21 cellular contexts compared by ENCODE assay signal in the genomic region with DNA sequence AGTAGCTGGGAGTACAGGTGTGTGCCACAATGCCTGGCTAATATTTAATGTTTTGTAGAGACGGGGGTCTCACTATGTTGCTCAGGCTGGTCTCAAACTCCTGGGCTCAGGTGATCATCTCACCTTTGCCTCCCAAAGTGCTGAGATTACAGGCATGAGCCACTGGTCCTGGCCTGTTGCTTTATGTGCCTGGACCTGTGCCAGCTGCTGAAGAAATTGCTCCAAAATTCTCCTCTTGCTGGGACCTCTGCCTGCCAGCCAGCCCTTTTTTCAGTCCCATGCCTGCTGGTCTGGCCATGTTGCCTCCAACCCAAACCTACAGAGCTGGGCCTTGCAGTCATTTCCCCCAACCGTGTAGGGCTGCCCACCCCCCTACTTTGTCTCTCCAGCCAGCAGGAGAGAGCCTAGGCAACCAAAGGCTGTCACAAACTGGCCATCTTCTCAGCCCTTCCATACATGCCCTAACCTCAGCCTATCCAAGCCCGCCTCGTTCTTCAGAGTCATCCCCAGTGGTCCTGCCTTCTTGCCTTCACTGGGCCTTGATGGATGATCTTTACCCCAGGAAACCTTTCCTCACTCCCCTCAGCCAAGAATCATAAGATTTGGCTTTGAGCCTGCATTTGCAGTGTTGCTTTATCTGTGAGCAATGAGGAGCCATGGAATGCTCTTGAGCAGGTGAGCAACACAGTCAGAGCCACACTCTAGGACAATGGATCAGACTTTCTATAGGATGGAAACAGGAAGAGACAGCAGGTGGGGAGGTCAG. TPM values are rescaled to one million over a fixed set of nuclear protein-coding genes. Genes with fewer than 3 reads are reported as not detected.
A peak's percentile ranks its signal among the peaks of the same experiment; 100 is the strongest.
DNase-seq lines count a peak whose midpoint lies in the region; ATAC-seq and TF ChIP-seq lines count a peak whose summit lies in the region.
"Had no signal": no experiment of that assay in that cellular context is flagged by ENCODE, and none has a peak within 500 bp of the region (broad histone marks: within the 10 kb centered on the region; RNA-seq: fewer than 3 reads in every experiment).

No MANE protein-coding gene starts in this region.

- no peaks in the 10 kb centered on the region for H3K4me1 Mint-ChIP-seq in activated naive CD4-positive, alpha-beta T cell treated with anti-CD3 and anti-CD28 coated beads for 36 hours (ENCODE audit: low read depth)
- no peaks in the 10 kb centered on the region for H3K4me1 Mint-ChIP-seq in activated naive CD8-positive, alpha-beta T cell treated with anti-CD3 and anti-CD28 coated beads for 36 hours

- CTCF ChIA-PET in activated naive CD4-positive, alpha-beta T cell treated with anti-CD3 and anti-CD28 coated beads for 36 hours (lab: Charles Lee): interaction anchor here (1.7 kb wide), 1 partner anchor 53 kb away, joined by 5 read pairs; no protein-coding TSS in a partner anchor

- H3K27ac ChIP-seq in adrenal gland (peak overlapping the region in 3 of 5 donors; percentile 82 to 95 (median 88)), coronary artery (peak overlapping the region; percentile 88 to 93), lung (ENCODE audit: low read depth in 1 of 2, low read length in 1 of 2) (peak overlapping the region; percentile 9 to 92), thoracic aorta (peak overlapping the region; percentile 96 to 99)
- H3K27ac ChIP-seq: SJSA1 had no signal

- no peak for TF ChIP-seq POLR2A in adrenal gland (IDR thresholded peaks at IDR 0.05)

- H3K4me1 ChIP-seq in adrenal gland (replicated peaks in 1 of 2) (peaks cover 43 to 61% of the 10 kb centered on the region in 2 donors), lung (ENCODE audit: control insufficient read depth in 2 of 2, insufficient read depth in 2 of 2, low read length in 2 of 2) (peaks cover 42 to 47% of the 10 kb centered on the region in 2 donors), thoracic aorta (ENCODE audit: control insufficient read depth in 1 of 2, low read depth in 2 of 2) (peaks cover 87 to 99% of the 10 kb centered on the region in 2 donors)

- no peaks in the 10 kb centered on the region for H3K9me3 Mint-ChIP-seq in activated naive CD4-positive, alpha-beta T cell treated with anti-CD3 and anti-CD28 coated beads for 36 hours
- H3K9me3 Mint-ChIP-seq in activated naive CD8-positive, alpha-beta T cell treated with anti-CD3 and anti-CD28 coated beads for 36 hours: no peaks in the 10 kb centered on the region
- H3K9me3 Mint-ChIP-seq: activated T-helper 2 cell treated with anti-CD3 and anti-CD28 coated beads, Interferon-gamma antibody, Interleukin-2, Interleukin-4, amounts not matched to agents 10 μg/mL and 5 μg/mL and 100 μg/mL, durations not matched to agents 14 hours and 24 hours and 36 hours; neural crest cell had no signal

- H3K36me3 ChIP-seq in adrenal gland (replicated peaks in 1 of 2) (no peaks in the 10 kb centered on the region), lung (ENCODE audit: control insufficient read depth in 2 of 2, insufficient read depth in 2 of 2, low read length in 2 of 2) (no peaks in the 10 kb centered on the region), thoracic aorta (no peaks in the 10 kb centered on the region)
- H3K36me3 ChIP-seq: SJSA1 had no signal

- H3K27me3 Mint-ChIP-seq in activated naive CD4-positive, alpha-beta T cell treated with anti-CD3 and anti-CD28 coated beads for 36 hours (ENCODE audit: low read depth): no peaks in the 10 kb centered on the region
- H3K27me3 Mint-ChIP-seq in activated naive CD8-positive, alpha-beta T cell treated with anti-CD3 and anti-CD28 coated beads for 36 hours: no peaks in the 10 kb centered on the region

- WGBS in adrenal gland, 4 donors: 58 to 63% (median 61%) methylated on average over 3 to 4 of the region's 4 CpGs
- 75 to 83% methylated on average over 4 of the region's 4 CpGs for WGBS in lung, 2 donors

- H3K4me3 ChIP-seq in adrenal gland (no peak overlapping the region), coronary artery (no peak overlapping the region), lung (no peak overlapping the region), thoracic aorta (no peak overlapping the region)
- H3K4me3 ChIP-seq: SJSA1 had no signal

- no peaks in the 10 kb centered on the region for H3K36me3 Mint-ChIP-seq in activated naive CD4-positive, alpha-beta T cell treated with anti-CD3 and anti-CD28 coated beads for 36 hours (ENCODE audit: low read depth)
- H3K36me3 Mint-ChIP-seq in activated naive CD8-positive, alpha-beta T cell treated with anti-CD3 and anti-CD28 coated beads for 36 hours: no peaks in the 10 kb centered on the region

- TF ChIP-seq CTCF in adrenal gland (IDR thresholded peaks at IDR 0.05): no peak
- TF ChIP-seq CTCF in coronary artery (IDR thresholded peaks at IDR 0.05): no peak
- TF ChIP-seq CTCF in lung (IDR thresholded peaks at IDR 0.05; ENCODE audit: control extremely low read depth, extremely low read depth): no peak
- no peak for TF ChIP-seq CTCF in thoracic aorta (IDR thresholded peaks at IDR 0.05)

- intact Hi-C loops in adrenal gland (cut with DNase I): no loop called here
- intact Hi-C loops in activated naive CD4-positive, alpha-beta T cell treated with anti-CD3 and anti-CD28 coated beads for 36 hours (cut with micrococcal nuclease): no loop called here

- H3K9me3 ChIP-seq in adrenal gland (replicated peaks in 1 of 3) (no peaks in the 10 kb centered on the region), lung (ENCODE audit: control insufficient read depth in 2 of 2, insufficient read depth in 1 of 2, low read length in 1 of 2) (no peaks in the 10 kb centered on the region), thoracic aorta (no peaks in the 10 kb centered on the region)
- H3K9me3 ChIP-seq: SJSA1 had no signal

- no peak overlapping the region for H3K27ac Mint-ChIP-seq in activated naive CD4-positive, alpha-beta T cell treated with anti-CD3 and anti-CD28 coated beads for 36 hours
- H3K27ac Mint-ChIP-seq in activated naive CD8-positive, alpha-beta T cell treated with anti-CD3 and anti-CD28 coated beads for 36 hours: no peak overlapping the region
- H3K27ac Mint-ChIP-seq: activated T-helper 2 cell treated with anti-CD3 and anti-CD28 coated beads, Interferon-gamma antibody, Interleukin-2, Interleukin-4, amounts not matched to agents 10 μg/mL and 5 μg/mL and 100 μg/mL, durations not matched to agents 14 hours and 24 hours and 36 hours had no signal

- H3K4me3 Mint-ChIP-seq in activated naive CD4-positive, alpha-beta T cell treated with anti-CD3 and anti-CD28 coated beads for 36 hours: no peak overlapping the region
- H3K4me3 Mint-ChIP-seq in activated naive CD8-positive, alpha-beta T cell treated with anti-CD3 and anti-CD28 coated beads for 36 hours: no peak overlapping the region
- H3K4me3 Mint-ChIP-seq: neural crest cell had no signal

- DNase-seq in adrenal gland: peak in 4 of 7 donors; percentile 54 to 70 (median 59)
- no peak for DNase-seq in coronary artery (ENCODE audit: low spot score)
- DNase-seq in lung (ENCODE audit: low spot score): no peak
- no peak for DNase-seq in thoracic aorta (ENCODE audit: low spot score)
- no peak for DNase-seq in activated naive CD4-positive, alpha-beta T cell treated with anti-CD3 and anti-CD28 coated beads for 36 hours
- no peak for DNase-seq in activated naive CD8-positive, alpha-beta T cell treated with anti-CD3 and anti-CD28 coated beads for 36 hours
- DNase-seq: activated CD4-positive, alpha-beta T cell treated with anti-CD3 and anti-CD28 coated beads for 1 hour; anterior cingulate cortex; erythroblast; mesendoderm; MM.1S; NCI-H1694 treated with DMSO at 0.1 percent for 48 hours; NCI-H446 treated with DMSO at 0.1 percent for 48 hours; stimulated activated CD4-positive, alpha-beta T cell treated with anti-CD3 and anti-CD28 coated beads, Interleukin-2, amount 100 ng/mL, for 48 hours; T-helper 9 cell had no signal

- no peaks in the 10 kb centered on the region for H3K27me3 ChIP-seq in adrenal gland
- no peaks in the 10 kb centered on the region for H3K27me3 ChIP-seq in lung (ENCODE audit: control insufficient read depth, insufficient read depth)
- H3K27me3 ChIP-seq in thoracic aorta (replicated peaks; ENCODE audit: insufficient read depth): no peaks in the 10 kb centered on the region
- H3K27me3 ChIP-seq: SJSA1 had no signal

- ATAC-seq in lung (ENCODE audit: insufficient read depth, low FRiP score) (no peak), thoracic aorta (ENCODE audit: insufficient number of reproducible peaks, low FRiP score, low read depth) (no peak), esophagus mucosa (no peak), HG02852 (IDR thresholded peaks at IDR 0.05; ENCODE audit: unreplicated experiment) (no peak)
- ATAC-seq: sciatic nerve had no signal

RNA-seq across cellular contexts. Expression of gene SYNPO, which starts 27.4 kb away (rescaled TPM):
- total RNA-seq in adrenal gland (100 to 1,000 TPM in 5 of 8 donors, 10 to 100 TPM in 3; 86.8 to 293 (median 151) TPM), lung (100 to 1,000 TPM in 1 of 2 donors, 10 to 100 TPM in 1; 10.3 to 111 TPM), thoracic aorta (100 to 1,000 TPM; 191 to 226 TPM), esophagus mucosa (7.8 TPM)
- polyA plus RNA-seq in adrenal gland (100 to 1,000 TPM in 2 of 3 donors, 10 to 100 TPM in 1; 59.4 to 254 (median 108) TPM), lung (10 to 100 TPM; 41.0 to 43.8 TPM)
- total RNA-seq in activated naive CD4-positive, alpha-beta T cell treated with anti-CD3 and anti-CD28 coated beads for 36 hours: under 1 TPM; 0.14 to 0.17 TPM
- under 1 TPM; 0.39 to 0.76 TPM for total RNA-seq in activated naive CD8-positive, alpha-beta T cell treated with anti-CD3 and anti-CD28 coated beads for 36 hours

RNA-seq across cellular contexts. Expression of gene MYOZ3, which starts 48.0 kb away (rescaled TPM):
- total RNA-seq in adrenal gland (1 to 10 TPM in 1 of 8 donors, under 1 TPM in 6, not detected in 1; 0.12 to 1.9 (median 0.42) TPM), lung (1 to 10 TPM in 1 of 2 donors, under 1 TPM in 1; 0.55 to 2.4 TPM), thoracic aorta (1 to 10 TPM in 1 of 2 donors, under 1 TPM in 1; 0.81 to 2.8 TPM), esophagus mucosa (not detected)
- polyA plus RNA-seq in adrenal gland (1 to 10 TPM in 1 of 3 donors, under 1 TPM in 2; 0.16 to 1.4 (median 0.51) TPM), lung (under 1 TPM; 0.39 to 0.40 TPM)
- total RNA-seq in activated naive CD4-positive, alpha-beta T cell treated with anti-CD3 and anti-CD28 coated beads for 36 hours: under 1 TPM; 0.17 to 0.49 TPM
- under 1 TPM; 0.06 to 0.16 TPM for total RNA-seq in activated naive CD8-positive, alpha-beta T cell treated with anti-CD3 and anti-CD28 coated beads for 36 hours

Comparison
In these comparisons a context has a peak if more than half of its experiments do, and no peak if none do; other contexts are left out.
1. DNase-seq: peak in adrenal gland (4 of 7); none in coronary artery (single experiment), lung (single experiment), thoracic aorta (single experiment), activated naive CD4-positive, alpha-beta T cell treated with anti-CD3 and anti-CD28 coated beads for 36 hours (single experiment) and activated naive CD8-positive, alpha-beta T cell treated with anti-CD3 and anti-CD28 coated beads for 36 hours (single experiment).
2. Peak in every context shown above with its lines, with median percentiles within 50 percentile points of each other: H3K27ac ChIP-seq.